1 cellular context compared by ENCODE assay signal in genomic region chr20:327041-327945, GRCh38.
TF ChIP-seq lines count a peak whose summit lies in the region.

No MANE protein-coding gene starts in this region.

TF ChIP-seq in HepG2, 621 proteins besides CTCF, POLR2A, EP300 and RAD21 (continued from another document and continues in another):
- TF ChIP-seq ZNF652 (CRISPR knock-in tag; IDR thresholded peaks at IDR 0.05; ENCODE audit: borderline replicate concordance, low read depth): peak; percentile 15; the same call in 1 of the 2 replicates
- TF ChIP-seq CEBPB (IDR thresholded peaks at IDR 0.05; ENCODE audit: borderline replicate concordance, low read depth, low read length): no peak
- no peak for TF ChIP-seq HMGA1 (CRISPR knock-in tag; conservative IDR thresholded peaks at IDR 0.05)
- no peak for TF ChIP-seq ZNF30 (CRISPR knock-in tag; IDR thresholded peaks at IDR 0.05)
- no peak for TF ChIP-seq ZNF83 (CRISPR knock-in tag; IDR thresholded peaks at IDR 0.05; ENCODE audit: borderline replicate concordance)
- no peak for TF ChIP-seq ZNF343 (CRISPR knock-in tag; IDR thresholded peaks at IDR 0.05)
- TF ChIP-seq HNRNPL (IDR thresholded peaks at IDR 0.05; ENCODE audit: low read depth, low read length): peak; percentile 86; the same call in 1 of the 2 replicates
- TF ChIP-seq SMARCE1 (IDR thresholded peaks at IDR 0.05; ENCODE audit: borderline replicate concordance): no peak
- TF ChIP-seq ZFP36L1 (CRISPR knock-in tag; IDR thresholded peaks at IDR 0.05): peak; percentile 39; the same call in 1 of the 2 replicates
- TF ChIP-seq KAT7 (CRISPR knock-in tag; IDR thresholded peaks at IDR 0.05; ENCODE audit: borderline replicate concordance): 0 out of 2 replicates have a peak, but pooled peaks have one; percentile 38
- 0 out of 2 replicates have a peak, but pooled peaks have one; percentile 73 for TF ChIP-seq ZNF709 (CRISPR knock-in tag; IDR thresholded peaks at IDR 0.05)
- TF ChIP-seq POGZ (CRISPR knock-in tag; IDR thresholded peaks at IDR 0.05): peak; percentile 67
- 0 out of 2 replicates have a peak, but pooled peaks have one; percentile 9 for TF ChIP-seq MEIS1 (CRISPR knock-in tag; IDR thresholded peaks at IDR 0.05; ENCODE audit: borderline replicate concordance)
- TF ChIP-seq MEF2D (CRISPR knock-in tag; IDR thresholded peaks at IDR 0.05): peak; percentile 94
- 0 out of 2 replicates have a peak, but pooled peaks have one; percentile 88 for TF ChIP-seq ZNF513 (CRISPR knock-in tag; conservative IDR thresholded peaks at IDR 0.05)
- TF ChIP-seq TRIM22 (IDR thresholded peaks at IDR 0.05): no peak
- peak; percentile 60; the same call in 1 of the 2 replicates for TF ChIP-seq ZNF670 (CRISPR knock-in tag; IDR thresholded peaks at IDR 0.05; ENCODE audit: borderline replicate concordance)
- peak; percentile 19; the same call in 1 of the 2 replicates for TF ChIP-seq HMGXB3 (CRISPR knock-in tag; IDR thresholded peaks at IDR 0.05; ENCODE audit: borderline replicate concordance)
- peak; percentile 83; the same call in 1 of the 2 replicates for TF ChIP-seq NAIF1 (CRISPR knock-in tag; IDR thresholded peaks at IDR 0.05; ENCODE audit: borderline replicate concordance)
- TF ChIP-seq ZNF451 (CRISPR knock-in tag; IDR thresholded peaks at IDR 0.05): no peak
- 0 out of 2 replicates have a peak, but pooled peaks have one; percentile 60 for TF ChIP-seq ZNF567 (CRISPR knock-in tag; IDR thresholded peaks at IDR 0.05; ENCODE audit: borderline replicate concordance)
- TF ChIP-seq ZNF333 (CRISPR knock-in tag; IDR thresholded peaks at IDR 0.05; ENCODE audit: borderline replicate concordance): peak; percentile 78; the same call in 1 of the 2 replicates
- TF ChIP-seq RFX5 (IDR thresholded peaks at IDR 0.05; ENCODE audit: low read depth, low read length): peak; percentile 82
- peak; percentile 28; the same call in 1 of the 2 replicates for TF ChIP-seq RELA (CRISPR knock-in tag; IDR thresholded peaks at IDR 0.05)
- TF ChIP-seq ZNF510 (CRISPR knock-in tag; IDR thresholded peaks at IDR 0.05; ENCODE audit: low read depth): 0 out of 2 replicates have a peak, but pooled peaks have one; percentile 2
- TF ChIP-seq, protein P1, sequence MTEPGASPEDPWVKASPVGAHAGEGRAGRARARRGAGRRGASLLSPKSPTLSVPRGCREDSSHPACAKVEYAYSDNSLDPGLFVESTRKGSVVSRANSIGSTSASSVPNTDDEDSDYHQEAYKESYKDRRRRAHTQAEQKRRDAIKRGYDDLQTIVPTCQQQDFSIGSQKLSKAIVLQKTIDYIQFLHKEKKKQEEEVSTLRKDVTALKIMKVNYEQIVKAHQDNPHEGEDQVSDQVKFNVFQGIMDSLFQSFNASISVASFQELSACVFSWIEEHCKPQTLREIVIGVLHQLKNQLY (CRISPR knock-in tag; IDR thresholded peaks at IDR 0.05): peak; percentile 46; the same call in 1 of the 2 replicates
- no peak; the same call in 1 of the 2 replicates for TF ChIP-seq RNF2 (conservative IDR thresholded peaks at IDR 0.05; ENCODE audit: low read depth)
- TF ChIP-seq TSC22D2 (CRISPR knock-in tag; IDR thresholded peaks at IDR 0.05; ENCODE audit: borderline replicate concordance): 0 out of 2 replicates have a peak, but pooled peaks have one; percentile 5
- TF ChIP-seq, protein P2, sequence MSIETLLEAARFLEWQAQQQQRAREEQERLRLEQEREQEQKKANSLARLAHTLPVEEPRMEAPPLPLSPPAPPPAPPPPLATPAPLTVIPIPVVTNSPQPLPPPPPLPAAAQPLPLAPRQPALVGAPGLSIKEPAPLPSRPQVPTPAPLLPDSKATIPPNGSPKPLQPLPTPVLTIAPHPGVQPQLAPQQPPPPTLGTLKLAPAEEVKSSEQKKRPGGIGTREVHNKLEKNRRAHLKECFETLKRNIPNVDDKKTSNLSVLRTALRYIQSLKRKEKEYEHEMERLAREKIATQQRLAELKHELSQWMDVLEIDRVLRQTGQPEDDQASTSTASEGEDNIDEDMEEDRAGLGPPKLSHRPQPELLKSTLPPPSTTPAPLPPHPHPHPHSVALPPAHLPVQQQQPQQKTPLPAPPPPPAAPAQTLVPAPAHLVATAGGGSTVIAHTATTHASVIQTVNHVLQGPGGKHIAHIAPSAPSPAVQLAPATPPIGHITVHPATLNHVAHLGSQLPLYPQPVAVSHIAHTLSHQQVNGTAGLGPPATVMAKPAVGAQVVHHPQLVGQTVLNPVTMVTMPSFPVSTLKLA (IDR thresholded peaks at IDR 0.05): peak; percentile 94
- TF ChIP-seq ZSCAN12 (CRISPR knock-in tag; IDR thresholded peaks at IDR 0.05): 0 out of 2 replicates have a peak, but pooled peaks have one; percentile 13
- TF ChIP-seq ZNF496 (CRISPR knock-in tag; IDR thresholded peaks at IDR 0.05; ENCODE audit: insufficient replicate concordance): no peak
- no peak for TF ChIP-seq HDAC2 (CRISPR knock-in tag; IDR thresholded peaks at IDR 0.05)
- TF ChIP-seq AKAP8 (CRISPR knock-in tag; IDR thresholded peaks at IDR 0.05): no peak
- TF ChIP-seq TMF1 (CRISPR knock-in tag; IDR thresholded peaks at IDR 0.05; ENCODE audit: low read depth): no peak
- no peak for TF ChIP-seq ZMYM2 (CRISPR knock-in tag; IDR thresholded peaks at IDR 0.05)
- no peak for TF ChIP-seq SOX6 (IDR thresholded peaks at IDR 0.05)
- TF ChIP-seq SOX6 (CRISPR knock-in tag; IDR thresholded peaks at IDR 0.05): peak; percentile 72; the same call in 1 of the 2 replicates
- peak; percentile 60 for TF ChIP-seq POGK (CRISPR knock-in tag; conservative IDR thresholded peaks at IDR 0.05)
- TF ChIP-seq GLMP (CRISPR knock-in tag; IDR thresholded peaks at IDR 0.05; ENCODE audit: borderline replicate concordance): no peak
- 0 out of 2 replicates have a peak, but pooled peaks have one; percentile 58 for TF ChIP-seq ZZZ3 (CRISPR knock-in tag; IDR thresholded peaks at IDR 0.05; ENCODE audit: borderline replicate concordance)
- peak; percentile 18 for TF ChIP-seq ZFX (CRISPR knock-in tag; IDR thresholded peaks at IDR 0.05; ENCODE audit: low read depth)
- TF ChIP-seq ZNF781 (CRISPR knock-in tag; IDR thresholded peaks at IDR 0.05; ENCODE audit: borderline replicate concordance, not compliant biosample characterization): peak; percentile 64
- no peak for TF ChIP-seq ZNF775 (CRISPR knock-in tag; IDR thresholded peaks at IDR 0.05; ENCODE audit: borderline replicate concordance)
- TF ChIP-seq REXO4 (CRISPR knock-in tag; IDR thresholded peaks at IDR 0.05; ENCODE audit: borderline replicate concordance): no peak
- TF ChIP-seq, protein P3, sequence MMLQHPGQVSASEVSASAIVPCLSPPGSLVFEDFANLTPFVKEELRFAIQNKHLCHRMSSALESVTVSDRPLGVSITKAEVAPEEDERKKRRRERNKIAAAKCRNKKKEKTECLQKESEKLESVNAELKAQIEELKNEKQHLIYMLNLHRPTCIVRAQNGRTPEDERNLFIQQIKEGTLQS (CRISPR knock-in tag; IDR thresholded peaks at IDR 0.05): peak; percentile 33; the same call in 1 of the 2 replicates
- peak; percentile 93 for TF ChIP-seq ZFP91 (CRISPR knock-in tag; IDR thresholded peaks at IDR 0.05; ENCODE audit: borderline replicate concordance)
- peak; percentile 8; the same call in 1 of the 2 replicates for TF ChIP-seq ZNF784 (CRISPR knock-in tag; IDR thresholded peaks at IDR 0.05; ENCODE audit: borderline replicate concordance)
- TF ChIP-seq POLR2AphosphoS5 (IDR thresholded peaks at IDR 0.05; ENCODE audit: low read depth, low read length): peak; percentile 85
- TF ChIP-seq CREBL2 (CRISPR knock-in tag; IDR thresholded peaks at IDR 0.05; ENCODE audit: borderline replicate concordance): 0 out of 2 replicates have a peak, but pooled peaks have one; percentile 64
- TF ChIP-seq ZFP82 (CRISPR knock-in tag; IDR thresholded peaks at IDR 0.05; ENCODE audit: borderline replicate concordance): no peak; the same call in 1 of the 2 replicates
- peak; percentile 15 to 72; a peak in 1 of 4 replicates for TF ChIP-seq KLF16 (CRISPR knock-in tag; IDR thresholded peaks at IDR 0.05)
- no peak; the same call in none of the 2 replicates for TF ChIP-seq ZNF335 (CRISPR knock-in tag; IDR thresholded peaks at IDR 0.05)
